Comparison of ENCODE assay signal across 2 cellular contexts in genomic region chr3:7875858-7876442, GRCh38.
TF ChIP-seq lines count a peak whose summit lies in the region.

No MANE protein-coding gene starts in this region.

TF ChIP-seq in SK-N-SH treated with all-trans-retinoic acid at 6 μM for 48 hours, 23 proteins besides CTCF, POLR2A, EP300 and RAD21 (continued from another document):
- TF ChIP-seq, protein P1, sequence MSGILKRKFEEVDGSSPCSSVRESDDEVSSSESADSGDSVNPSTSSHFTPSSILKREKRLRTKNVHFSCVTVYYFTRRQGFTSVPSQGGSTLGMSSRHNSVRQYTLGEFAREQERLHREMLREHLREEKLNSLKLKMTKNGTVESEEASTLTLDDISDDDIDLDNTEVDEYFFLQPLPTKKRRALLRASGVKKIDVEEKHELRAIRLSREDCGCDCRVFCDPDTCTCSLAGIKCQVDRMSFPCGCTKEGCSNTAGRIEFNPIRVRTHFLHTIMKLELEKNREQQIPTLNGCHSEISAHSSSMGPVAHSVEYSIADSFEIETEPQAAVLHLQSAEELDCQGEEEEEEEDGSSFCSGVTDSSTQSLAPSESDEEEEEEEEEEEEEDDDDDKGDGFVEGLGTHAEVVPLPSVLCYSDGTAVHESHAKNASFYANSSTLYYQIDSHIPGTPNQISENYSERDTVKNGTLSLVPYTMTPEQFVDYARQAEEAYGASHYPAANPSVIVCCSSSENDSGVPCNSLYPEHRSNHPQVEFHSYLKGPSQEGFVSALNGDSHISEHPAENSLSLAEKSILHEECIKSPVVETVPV (CRISPR knock-in tag; IDR thresholded peaks at IDR 0.05): peak; percentile 75
- 0 out of 2 replicates have a peak, but pooled peaks have one; percentile 38 for TF ChIP-seq TCF4 (CRISPR knock-in tag; IDR thresholded peaks at IDR 0.05; ENCODE audit: borderline replicate concordance)
- TF ChIP-seq, protein P2, sequence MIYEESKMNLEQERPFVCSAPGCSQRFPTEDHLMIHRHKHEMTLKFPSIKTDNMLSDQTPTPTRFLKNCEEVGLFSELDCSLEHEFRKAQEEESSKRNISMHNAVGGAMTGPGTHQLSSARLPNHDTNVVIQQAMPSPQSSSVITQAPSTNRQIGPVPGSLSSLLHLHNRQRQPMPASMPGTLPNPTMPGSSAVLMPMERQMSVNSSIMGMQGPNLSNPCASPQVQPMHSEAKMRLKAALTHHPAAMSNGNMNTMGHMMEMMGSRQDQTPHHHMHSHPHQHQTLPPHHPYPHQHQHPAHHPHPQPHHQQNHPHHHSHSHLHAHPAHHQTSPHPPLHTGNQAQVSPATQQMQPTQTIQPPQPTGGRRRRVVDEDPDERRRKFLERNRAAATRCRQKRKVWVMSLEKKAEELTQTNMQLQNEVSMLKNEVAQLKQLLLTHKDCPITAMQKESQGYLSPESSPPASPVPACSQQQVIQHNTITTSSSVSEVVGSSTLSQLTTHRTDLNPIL (CRISPR knock-in tag; IDR thresholded peaks at IDR 0.05; ENCODE audit: low read depth): peak; percentile 85
- TF ChIP-seq ISL1 (CRISPR knock-in tag; IDR thresholded peaks at IDR 0.05): peak; percentile 99
- no peak for TF ChIP-seq RARB (CRISPR knock-in tag; IDR thresholded peaks at IDR 0.05)
- TF ChIP-seq TOX (CRISPR knock-in tag; IDR thresholded peaks at IDR 0.05; ENCODE audit: borderline replicate concordance): no peak
- no peak; the same call in 1 of the 2 replicates for TF ChIP-seq POU6F1 (CRISPR knock-in tag; IDR thresholded peaks at IDR 0.05; ENCODE audit: borderline replicate concordance, low read depth)
- no peak for TF ChIP-seq ZNF565 (CRISPR knock-in tag; conservative IDR thresholded peaks at IDR 0.05; ENCODE audit: low read depth)
- TF ChIP-seq, protein P3, sequence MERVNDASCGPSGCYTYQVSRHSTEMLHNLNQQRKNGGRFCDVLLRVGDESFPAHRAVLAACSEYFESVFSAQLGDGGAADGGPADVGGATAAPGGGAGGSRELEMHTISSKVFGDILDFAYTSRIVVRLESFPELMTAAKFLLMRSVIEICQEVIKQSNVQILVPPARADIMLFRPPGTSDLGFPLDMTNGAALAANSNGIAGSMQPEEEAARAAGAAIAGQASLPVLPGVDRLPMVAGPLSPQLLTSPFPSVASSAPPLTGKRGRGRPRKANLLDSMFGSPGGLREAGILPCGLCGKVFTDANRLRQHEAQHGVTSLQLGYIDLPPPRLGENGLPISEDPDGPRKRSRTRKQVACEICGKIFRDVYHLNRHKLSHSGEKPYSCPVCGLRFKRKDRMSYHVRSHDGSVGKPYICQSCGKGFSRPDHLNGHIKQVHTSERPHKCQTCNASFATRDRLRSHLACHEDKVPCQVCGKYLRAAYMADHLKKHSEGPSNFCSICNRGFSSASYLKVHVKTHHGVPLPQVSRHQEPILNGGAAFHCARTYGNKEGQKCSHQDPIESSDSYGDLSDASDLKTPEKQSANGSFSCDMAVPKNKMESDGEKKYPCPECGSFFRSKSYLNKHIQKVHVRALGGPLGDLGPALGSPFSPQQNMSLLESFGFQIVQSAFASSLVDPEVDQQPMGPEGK (CRISPR knock-in tag; IDR thresholded peaks at IDR 0.05; ENCODE audit: borderline replicate concordance): no peak
- no peak for TF ChIP-seq BACH2 (CRISPR knock-in tag; IDR thresholded peaks at IDR 0.05; ENCODE audit: borderline replicate concordance)
- 0 out of 2 replicates have a peak, but pooled peaks have one; percentile 10 for TF ChIP-seq ESRRG (CRISPR knock-in tag; IDR thresholded peaks at IDR 0.05)
- no peak for TF ChIP-seq ARNTL (CRISPR knock-in tag; IDR thresholded peaks at IDR 0.05; ENCODE audit: borderline replicate concordance, low read depth)
- TF ChIP-seq ZC3H10 (CRISPR knock-in tag; IDR thresholded peaks at IDR 0.05): no peak
- peak; percentile 92 for TF ChIP-seq GLIS3 (CRISPR knock-in tag; IDR thresholded peaks at IDR 0.05)
- TF ChIP-seq PPARA (CRISPR knock-in tag; IDR thresholded peaks at IDR 0.05; ENCODE audit: borderline replicate concordance): no peak
- no peak for TF ChIP-seq ZNF8 (CRISPR knock-in tag; IDR thresholded peaks at IDR 0.05)
- 0 out of 2 replicates have a peak, but pooled peaks have one; percentile 11 for TF ChIP-seq CSDC2 (CRISPR knock-in tag; IDR thresholded peaks at IDR 0.05)

TF ChIP-seq in SK-N-SH, 30 proteins besides CTCF, POLR2A, EP300 and RAD21 (continued from another document):
- TF ChIP-seq, protein P4, sequence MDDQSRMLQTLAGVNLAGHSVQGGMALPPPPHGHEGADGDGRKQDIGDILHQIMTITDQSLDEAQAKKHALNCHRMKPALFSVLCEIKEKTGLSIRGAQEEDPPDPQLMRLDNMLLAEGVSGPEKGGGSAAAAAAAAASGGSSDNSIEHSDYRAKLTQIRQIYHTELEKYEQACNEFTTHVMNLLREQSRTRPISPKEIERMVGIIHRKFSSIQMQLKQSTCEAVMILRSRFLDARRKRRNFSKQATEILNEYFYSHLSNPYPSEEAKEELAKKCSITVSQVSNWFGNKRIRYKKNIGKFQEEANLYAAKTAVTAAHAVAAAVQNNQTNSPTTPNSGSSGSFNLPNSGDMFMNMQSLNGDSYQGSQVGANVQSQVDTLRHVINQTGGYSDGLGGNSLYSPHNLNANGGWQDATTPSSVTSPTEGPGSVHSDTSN (IDR thresholded peaks at IDR 0.05): no peak
- TF ChIP-seq REST (IDR thresholded peaks at IDR 0.05; ENCODE audit: low read depth, low read length): no peak
